ENCODE assay signal across 17 cellular contexts in the genomic region with DNA sequence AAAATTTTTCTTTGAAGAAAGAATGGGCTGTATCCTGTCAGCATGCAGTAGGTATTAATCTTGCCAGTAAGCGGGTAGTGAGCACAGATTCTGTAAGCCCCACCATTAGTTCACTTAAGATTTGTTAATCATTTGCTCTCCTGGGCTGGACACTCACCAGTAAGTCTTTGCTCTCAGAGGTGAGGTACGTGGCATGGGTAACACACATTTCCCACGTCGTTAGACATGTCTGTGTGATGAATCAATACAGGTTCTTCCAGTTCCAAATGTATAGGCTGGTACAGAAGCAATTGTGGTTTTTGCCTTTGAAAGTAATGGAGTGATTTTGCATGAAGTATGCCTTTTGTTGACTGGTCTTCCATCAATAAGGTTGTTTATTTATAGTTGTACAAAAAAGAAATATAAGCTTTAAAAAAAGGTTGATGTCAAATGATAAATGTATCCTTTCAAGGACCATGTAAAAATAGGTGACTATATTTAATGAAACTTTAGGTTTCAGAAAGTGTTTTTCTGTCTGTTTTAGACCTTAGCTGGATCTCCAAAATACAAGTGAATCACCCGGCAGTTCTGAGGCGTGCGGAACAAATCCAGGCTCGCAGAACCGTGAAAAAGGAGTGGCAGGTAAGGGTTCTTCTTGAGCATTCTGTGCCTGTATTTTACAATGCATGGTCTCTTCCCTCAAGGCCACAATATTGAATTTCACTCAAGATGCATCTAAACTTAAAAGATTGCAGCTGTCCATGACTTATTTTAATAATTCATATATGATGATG. TPM values are rescaled to one million over a fixed set of nuclear protein-coding genes. Genes with fewer than 3 reads are reported as not detected.
DNase-seq lines count a peak whose midpoint lies in the region; ATAC-seq and TF ChIP-seq lines count a peak whose summit lies in the region.
"Had no signal": no experiment of that assay in that cellular context is flagged by ENCODE, and none has a peak within 500 bp of the region (broad histone marks: within the 10 kb centered on the region; RNA-seq: fewer than 3 reads in every experiment).

No MANE protein-coding gene starts in this region.

- H3K4me3 ChIP-seq in PC-9 (peak overlapping the region; percentile 22; the same call in 1 of the 2 replicates), thyroid gland (replicated peaks in 1 of 3) (no peak overlapping the region)
- H3K4me3 ChIP-seq: adrenal gland, heart left ventricle, psoas muscle had no signal

- H3K27ac ChIP-seq in PC-9, result peak overlapping the region; percentile 93
- no peak overlapping the region for H3K27ac ChIP-seq in thyroid gland
- H3K27ac ChIP-seq: adrenal gland, heart left ventricle, psoas muscle had no signal

- no peaks in the 10 kb centered on the region for H4K20me1 ChIP-seq in PC-9 (ENCODE audit: insufficient read depth)

- H3K36me3 ChIP-seq in PC-9 (ENCODE audit: low read depth) (peaks cover 10% of the 10 kb centered on the region; the same call in 1 of the 2 replicates), thyroid gland (peaks cover 0 to 3% of the 10 kb centered on the region in 2 donors)
- H3K36me3 ChIP-seq: adrenal gland had no signal

- H3K9me3 ChIP-seq in PC-9 (ENCODE audit: insufficient read depth, low read depth) (0 out of 2 replicates have a peak, but pooled peaks cover 4% of the 10 kb centered on the region), thyroid gland (no peaks in the 10 kb centered on the region)
- H3K9me3 ChIP-seq: adrenal gland, heart left ventricle, psoas muscle had no signal

- TF ChIP-seq CTCF in PC-9 (conservative IDR thresholded peaks at IDR 0.05) (no peak), thyroid gland (IDR thresholded peaks at IDR 0.05) (no peak)

- no peak for ATAC-seq in GM21447 (IDR thresholded peaks at IDR 0.05; ENCODE audit: unreplicated experiment)
- ATAC-seq: CD8-positive, alpha-beta T cell; heart left ventricle; left cardiac atrium; psoas muscle had no signal

- H3K27me3 ChIP-seq in PC-9 (ENCODE audit: insufficient read depth, low read depth), result no peaks in the 10 kb centered on the region
- H3K27me3 ChIP-seq in thyroid gland, result no peaks in the 10 kb centered on the region
- H3K27me3 ChIP-seq: adrenal gland, heart left ventricle had no signal

- 57 to 60% methylated on average over 9 of the region's 9 CpGs for WGBS in thyroid gland, 2 donors

- no peaks in the 10 kb centered on the region for H3K79me2 ChIP-seq in PC-9 (ENCODE audit: low read depth)

- H3K4me1 ChIP-seq in PC-9 (replicated peaks; ENCODE audit: insufficient read depth) (peaks cover 33% of the 10 kb centered on the region), thyroid gland (peaks cover 0 to 9% of the 10 kb centered on the region in 2 donors)
- H3K4me1 ChIP-seq: adrenal gland, heart left ventricle, psoas muscle had no signal

- intact Hi-C loops in PC-9 (cut with micrococcal nuclease; ENCODE audit: unreplicated experiment) (loop anchor here (1.0 to 2.0 kb wide), 3 partner anchors 22 to 392 kb away; partner anchors contain the start of gene DERA), thyroid gland (cut with DNase I) (no loop called here)

- H3K4me2 ChIP-seq in PC-9, result peak overlapping the region; percentile 43

- H2AFZ ChIP-seq in PC-9, result no peak overlapping the region

- no TSS peak for BruUV-seq in PC-9 (replicated peaks; lab: Mats Ljungman, UMichigan)

- TF ChIP-seq POLR2A in thyroid gland (IDR thresholded peaks at IDR 0.05), result no peak

- peaks cover 17% of the 10 kb centered on the region for H3F3A ChIP-seq in PC-9 (ENCODE audit: insufficient read depth, low read depth)

- DNase-seq in NCI-H345 (lab: John Stamatoyannopoulos, UW), result peak; percentile 6
- no peak for DNase-seq in NCI-H345 treated with DMSO at 0.1 percent for 48 hours (lab: John Stamatoyannopoulos, UW; ENCODE audit: unreplicated experiment)
- DNase-seq in PC-9, result peak; percentile 66 to 98
- DNase-seq in islet precursor cell, result peak; percentile 95
- peak; percentile 45 to 51 for DNase-seq in thyroid gland
- no peak for DNase-seq in germinal center (ENCODE audit: low spot score)
- no peak for DNase-seq in activated gamma-delta T cell (lab: John Stamatoyannopoulos, UW)
- DNase-seq: activated CD4-positive, alpha-beta T cell treated with anti-CD3 and anti-CD28 coated beads, Interleukin-2, amount 50 U/mL, for 1 hour; adrenal gland; CD8-positive, alpha-beta T cell; heart left ventricle; left cardiac atrium; MM.1S; NCI-H2171 treated with DMSO at 0.1 percent for 48 hours; psoas muscle; stimulated activated CD4-positive, alpha-beta T cell treated with anti-CD3 and anti-CD28 coated beads, Interleukin-15, amount 100 ng/mL, for 24 hours had no signal

- POLR2A ChIA-PET in PC-9 (lab: Charles Lee; ENCODE audit: unreplicated experiment), result no interaction called here

- no peaks in the 10 kb centered on the region for H3K9me2 ChIP-seq in PC-9 (ENCODE audit: insufficient read depth)

- CTCF ChIA-PET in PC-9 (lab: Charles Lee), result no interaction called here

RNA-seq across cellular contexts. Expression of gene DERA, which starts 45.5 kb away (rescaled TPM):
- 67.3 and 67.6 TPM in 2 replicates for total RNA-seq in PC-9 (2021)
- total RNA-seq in thyroid gland, result 10 to 100 TPM; 54.1 to 74.3 (median 69.5) TPM

Comparison
In these comparisons a context has a peak if more than half of its experiments do, and no peak if none do; other contexts are left out.
1. DNase-seq: peak in NCI-H345 (single experiment), PC-9 (2 of 2), islet precursor cell (single experiment) and thyroid gland (2 of 2); none in NCI-H345 treated with DMSO at 0.1 percent for 48 hours (single experiment), germinal center (single experiment) and activated gamma-delta T cell (single experiment).